Comparison of ENCODE assay signal across 29 cellular contexts in the genomic region with DNA sequence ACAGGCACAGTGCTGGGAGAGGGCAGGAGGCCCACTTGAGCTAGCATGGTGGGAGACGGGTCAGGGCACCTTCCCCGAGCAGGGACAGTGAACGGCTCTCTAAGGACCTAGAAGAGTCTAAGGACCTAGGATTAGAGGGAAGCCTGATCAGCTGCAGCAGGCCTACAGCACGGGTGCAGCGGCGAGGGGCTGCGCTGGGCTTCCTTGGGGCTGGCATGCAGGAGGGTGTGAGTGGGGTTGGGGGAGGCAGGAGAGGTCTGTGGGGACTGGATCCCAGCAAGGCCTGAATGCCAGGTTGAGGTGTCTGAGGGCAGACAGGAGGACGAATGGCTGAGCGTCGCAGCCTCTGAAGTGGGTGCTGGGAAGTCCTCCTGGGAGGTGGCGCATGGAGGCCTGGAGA. TPM values are rescaled to one million over a fixed set of nuclear protein-coding genes. Genes with fewer than 3 reads are reported as not detected.
DNase-seq lines count a peak whose midpoint lies in the region; ATAC-seq, FAIRE-seq and TF ChIP-seq lines count a peak whose summit lies in the region.
"Had no signal": no experiment of that assay in that cellular context is flagged by ENCODE, and none has a peak within 500 bp of the region (broad histone marks: within the 10 kb centered on the region; RNA-seq: fewer than 3 reads in every experiment).

No MANE protein-coding gene starts in this region.

- no peak overlapping the region for H3K23ac ChIP-seq in H1 (ENCODE audit: insufficient read length)

- H3K27ac Mint-ChIP-seq in activated CD8-positive, alpha-beta T cell treated with anti-CD3 and anti-CD28 coated beads, Interleukin-2, amount 10 ng/mL, durations not matched to agents 7 days and 5 days = peak overlapping the region; percentile 34
- H3K27ac Mint-ChIP-seq in activated CD8-positive, alpha-beta T cell treated with anti-CD3 and anti-CD28 coated beads for 36 hours = no peak overlapping the region
- H3K27ac Mint-ChIP-seq in stimulated activated effector memory CD8-positive, alpha-beta T cell treated with anti-CD3 and anti-CD28 coated beads, Interleukin-12 subunit alpha, Interleukin-12 subunit beta, amount 100 ng/mL, for 72 hours = peak overlapping the region; percentile 99
- H3K27ac Mint-ChIP-seq: HFFc6 had no signal

- H2BK120ac ChIP-seq in H1 (replicated peaks; ENCODE audit: low read depth, low read length) = no peak overlapping the region

- no peak overlapping the region for H2AK5ac ChIP-seq in H1 (ENCODE audit: low read depth, low read length)

- intact Hi-C loops in activated CD8-positive, alpha-beta T cell treated with anti-CD3 and anti-CD28 coated beads for 36 hours (cut with micrococcal nuclease) = no loop called here
- intact Hi-C loops in lower leg skin (cut with DNase I; ENCODE audit: low total_unique reads) = no loop called here
- intact Hi-C loops in mammary epithelial cell (cut with micrococcal nuclease) = no loop called here

- no peak overlapping the region for H3K4me3 Mint-ChIP-seq in activated CD8-positive, alpha-beta T cell treated with anti-CD3 and anti-CD28 coated beads, Interleukin-2, amount 10 ng/mL, durations not matched to agents 7 days and 5 days
- H3K4me3 Mint-ChIP-seq in activated CD8-positive, alpha-beta T cell treated with anti-CD3 and anti-CD28 coated beads for 36 hours = no peak overlapping the region
- no peak overlapping the region for H3K4me3 Mint-ChIP-seq in stimulated activated effector memory CD8-positive, alpha-beta T cell treated with anti-CD3 and anti-CD28 coated beads, Interleukin-12 subunit alpha, Interleukin-12 subunit beta, amount 100 ng/mL, for 72 hours
- H3K4me3 Mint-ChIP-seq: HFFc6; natural killer cell treated with Interleukin-12 subunit alpha and Interleukin-12 subunit beta and Interleukin-15 and Interleukin-18, amount 100 ng/mL, for 72 hours; T-helper 17 cell had no signal

- H4K20me1 ChIP-seq in H1 (replicated peaks in 1 of 2; ENCODE audit: control insufficient read depth in 1 of 2, insufficient read depth in 2 of 2, low read length in 2 of 2) (peaks cover 7 to 21% of the 10 kb centered on the region in 2 experiments), mammary epithelial cell (ENCODE audit: insufficient read depth, low read length) (no peaks in the 10 kb centered on the region)

- peak overlapping the region; percentile 38 for H3K9ac ChIP-seq in NT2/D1 (ENCODE audit: insufficient read length, low read depth)
- no peak overlapping the region for H3K9ac ChIP-seq in H1 (replicated peaks in 1 of 4; ENCODE audit: extremely low read depth in 1 of 4, low read depth in 3 of 4, low read length in 3 of 4)
- H3K9ac ChIP-seq in mammary epithelial cell (ENCODE audit: insufficient read depth, low read length) = no peak overlapping the region
- H3K9ac ChIP-seq: KMS-11 had no signal

- POLR2A ChIA-PET in activated CD8-positive, alpha-beta T cell treated with anti-CD3 and anti-CD28 coated beads, Interleukin-2, amount 10 ng/mL, durations not matched to agents 7 days and 5 days (lab: Charles Lee) = interaction anchor here (0.8 to 1.0 kb wide), 2 partner anchors 15 to 151 kb away, joined by 3 to 4 read pairs; no protein-coding TSS in a partner anchor
- POLR2A ChIA-PET in activated CD8-positive, alpha-beta T cell treated with anti-CD3 and anti-CD28 coated beads for 36 hours (lab: Charles Lee) = interaction anchor here (1.0 kb wide), 2 partner anchors 11 to 31 kb away, joined by 3 read pairs; no protein-coding TSS in a partner anchor
- POLR2A ChIA-PET in H1 (lab: Charles Lee; ENCODE audit: partially characterized antibody) = interaction anchor here (1.1 to 50.7 kb wide), 10 partner anchors 10 to 150 kb away, joined by 4 to 840 read pairs (median 8); partner anchors contain the start of genes ADM5, BCL2L12, CPT1C and IRF3

- DNase-seq in activated CD8-positive, alpha-beta T cell treated with anti-CD3 and anti-CD28 coated beads, Interleukin-2, amount 10 ng/mL, durations not matched to agents 7 days and 5 days = no peak
- no peak for DNase-seq in activated CD8-positive, alpha-beta T cell treated with anti-CD3 and anti-CD28 coated beads for 36 hours
- DNase-seq in NT2/D1 (ENCODE audit: low read depth, low spot score) = no peak
- DNase-seq in H1 (ENCODE audit: low read depth in 1 of 2, low spot score in 2 of 2) = no peak
- DNase-seq in stimulated activated effector memory CD8-positive, alpha-beta T cell treated with anti-CD3 and anti-CD28 coated beads, Interleukin-12 subunit alpha, Interleukin-12 subunit beta, amount 100 ng/mL, for 72 hours (ENCODE audit: low spot score in 2 of 2) = no peak
- DNase-seq in lower leg skin (ENCODE audit: low spot score in 2 of 2) = no peak
- DNase-seq in mammary epithelial cell = no peak
- DNase-seq: 8988T; activated effector memory CD4-positive, alpha-beta T cell treated with anti-CD3 and anti-CD28 coated beads, Interleukin-2, amount 50 U/mL, for 16 hours; activated T-cell treated with anti-CD3 and anti-CD28 coated beads for 4 hours; caudate nucleus; CD4-positive, CD25-positive, alpha-beta regulatory T cell; HFFc6; NCI-H1417; NCI-H2081; NCI-H524 treated with DMSO at 0.1 percent for 48 hours; PC-3; Right ventricle myocardium superior; stimulated activated CD4-positive, alpha-beta T cell treated with anti-CD3 and anti-CD28 coated beads, Interleukin-15, amount 100 ng/mL, for 24 hours; stimulated activated CD4-positive, alpha-beta T cell treated with anti-CD3 and anti-CD28 coated beads, Interleukin-4, amount 100 ng/mL, for 4 hours; stimulated activated naive CD4-positive, alpha-beta T cell; T-helper 17 cell had no signal

- FAIRE-seq in H1 (lab: Jason Lieb, UNC) = no peak
- FAIRE-seq: frontal cortex had no signal

- dilution Hi-C loops in mammary epithelial cell (cut with HindIII; ENCODE audit: low sequenced_read_pairs) = no loop called here

- no peak overlapping the region for H3K27ac ChIP-seq in H1 (ENCODE audit: low read depth, low read length)
- H3K27ac ChIP-seq in mammary epithelial cell (ENCODE audit: insufficient read depth, low read depth, low read length) = no peak overlapping the region
- H3K27ac ChIP-seq: HL-60, KMS-11, upper lobe of right lung had no signal

- H3K4me2 ChIP-seq in H1 (ENCODE audit: insufficient read depth in 1 of 2, low read depth in 2 of 2, low read length in 2 of 2) (no peak overlapping the region), mammary epithelial cell (ENCODE audit: insufficient read depth, low read depth, low read length) (no peak overlapping the region)
- H3K4me2 ChIP-seq: KMS-11 had no signal

- H3K36me3 ChIP-seq in NT2/D1 (ENCODE audit: insufficient read depth, insufficient read length, low read length) = peaks cover 62% of the 10 kb centered on the region
- peaks cover 6 to 25% (median 16%) of the 10 kb centered on the region in 4 experiments; a peak in 6 of 8 replicates for H3K36me3 ChIP-seq in H1 (ENCODE audit: control insufficient read depth in 2 of 4, insufficient read depth in 4 of 4, low read length in 3 of 4)
- peaks cover 18% of the 10 kb centered on the region for H3K36me3 ChIP-seq in mammary epithelial cell (ENCODE audit: insufficient read depth, low read length)

- CTCF ChIA-PET in activated CD8-positive, alpha-beta T cell treated with anti-CD3 and anti-CD28 coated beads, Interleukin-2, amount 10 ng/mL, durations not matched to agents 7 days and 5 days (lab: Charles Lee) = interaction anchor here (1.3 kb wide), 1 partner anchor 35 kb away, joined by 3 read pairs; no protein-coding TSS in a partner anchor
- CTCF ChIA-PET in activated CD8-positive, alpha-beta T cell treated with anti-CD3 and anti-CD28 coated beads for 36 hours (lab: Charles Lee) = interaction anchor here (2.3 kb wide), 1 partner anchor 31 kb away, joined by 6 read pairs; the partner anchor contains the start of gene PRMT1
- CTCF ChIA-PET in H1 (lab: Charles Lee; ENCODE audit: partially characterized antibody) (interaction anchor here (0.5 to 1.7 kb wide), 2 partner anchors 27 to 166 kb away, joined by 3 to 8 read pairs; no protein-coding TSS in a partner anchor), mammary epithelial cell (lab: Charles Lee; ENCODE audit: low non-redundant PET) (no interaction called here)

- H3K79me2 ChIP-seq in H1 (ENCODE audit: control insufficient read depth in 1 of 2, insufficient read depth in 2 of 2, low read length in 2 of 2) = peaks cover 10 to 32% of the 10 kb centered on the region in 2 experiments
- peaks cover 74% of the 10 kb centered on the region for H3K79me2 ChIP-seq in mammary epithelial cell (ENCODE audit: insufficient read depth, low read length)

- no peak for ATAC-seq in activated CD8-positive, alpha-beta T cell treated with anti-CD3 and anti-CD28 coated beads, Interleukin-2, amount 10 ng/mL, durations not matched to agents 7 days and 5 days
- ATAC-seq in activated CD8-positive, alpha-beta T cell treated with anti-CD3 and anti-CD28 coated beads for 36 hours = no peak
- ATAC-seq in stimulated activated effector memory CD8-positive, alpha-beta T cell treated with anti-CD3 and anti-CD28 coated beads, Interleukin-12 subunit alpha, Interleukin-12 subunit beta, amount 100 ng/mL, for 72 hours = no peak
- ATAC-seq in HG02571 (IDR thresholded peaks at IDR 0.05; ENCODE audit: unreplicated experiment) = no peak
- ATAC-seq: natural killer cell treated with Interleukin-12 subunit alpha and Interleukin-12 subunit beta and Interleukin-15 and Interleukin-18, amount 100 ng/mL, for 72 hours; PC-3; T-helper 17 cell; upper lobe of right lung had no signal

- H2BK15ac ChIP-seq in H1 (ENCODE audit: low read length) = no peak overlapping the region

- no peak overlapping the region for H3K14ac ChIP-seq in H1 (ENCODE audit: insufficient read length)

- no peak overlapping the region for H4K91ac ChIP-seq in H1 (replicated peaks; ENCODE audit: insufficient read length, low read length)

- no peak for TF ChIP-seq CTCF in activated CD8-positive, alpha-beta T cell treated with anti-CD3 and anti-CD28 coated beads for 36 hours (IDR thresholded peaks at IDR 0.05)
- TF ChIP-seq CTCF in H1 (IDR thresholded peaks at IDR 0.05; ENCODE audit: control extremely low read depth in 1 of 3, insufficient read depth in 1 of 3, low read depth in 1 of 3, low read length in 3 of 3) = no peak
- TF ChIP-seq CTCF in lower leg skin (IDR thresholded peaks at IDR 0.05) = no peak
- no peak for TF ChIP-seq CTCF in mammary epithelial cell (conservative IDR thresholded peaks at IDR 0.05 in 1 of 2, IDR thresholded peaks at IDR 0.05 in 1 of 2; ENCODE audit: extremely low read depth in 1 of 2, insufficient read depth in 1 of 2, low read depth in 1 of 2, low read length in 2 of 2)

- no peak overlapping the region for H3K56ac ChIP-seq in H1 (replicated peaks; ENCODE audit: insufficient read length, low read depth, low read length)

- no peak overlapping the region for H4K5ac ChIP-seq in H1 (ENCODE audit: insufficient read length, low read depth, low read length)

- H3K9me3 ChIP-seq in NT2/D1 (ENCODE audit: insufficient read depth, low read length) (no peaks in the 10 kb centered on the region), H1 (ENCODE audit: insufficient read depth in 2 of 2, low read depth in 1 of 2, low read length in 1 of 2) (no peaks in the 10 kb centered on the region), mammary epithelial cell (replicated peaks; ENCODE audit: insufficient read depth, low read length) (no peaks in the 10 kb centered on the region)
- H3K9me3 ChIP-seq: upper lobe of right lung had no signal

- peaks cover 22% of the 10 kb centered on the region for H3K79me1 ChIP-seq in H1 (ENCODE audit: low read depth, low read length)

- BruUV-seq in mammary epithelial cell (replicated peaks; lab: Mats Ljungman, UMichigan) = no TSS peak

- peaks cover 28% of the 10 kb centered on the region for H3K36me3 Mint-ChIP-seq in activated CD8-positive, alpha-beta T cell treated with anti-CD3 and anti-CD28 coated beads, Interleukin-2, amount 10 ng/mL, durations not matched to agents 7 days and 5 days (ENCODE audit: low read depth)
- peaks cover 16% of the 10 kb centered on the region for H3K36me3 Mint-ChIP-seq in activated CD8-positive, alpha-beta T cell treated with anti-CD3 and anti-CD28 coated beads for 36 hours (ENCODE audit: low read depth)
- peaks cover 72% of the 10 kb centered on the region for H3K36me3 Mint-ChIP-seq in stimulated activated effector memory CD8-positive, alpha-beta T cell treated with anti-CD3 and anti-CD28 coated beads, Interleukin-12 subunit alpha, Interleukin-12 subunit beta, amount 100 ng/mL, for 72 hours
- H3K36me3 Mint-ChIP-seq: natural killer cell treated with Interleukin-12 subunit alpha and Interleukin-12 subunit beta and Interleukin-15 and Interleukin-18, amount 100 ng/mL, for 72 hours had no signal

- H2BK5ac ChIP-seq in H1 (ENCODE audit: low read depth, low read length) = peak overlapping the region; percentile 52; the same call in 1 of the 2 replicates

- H4K8ac ChIP-seq in H1 (ENCODE audit: extremely low read depth, insufficient read depth, low read length) = peak overlapping the region; percentile 64; the same call in 1 of the 2 replicates

- TF ChIP-seq POLR2A in H1 (IDR thresholded peaks at IDR 0.05; ENCODE audit: control extremely low read depth in 1 of 2, low read depth in 2 of 2, low read length in 2 of 2) (no peak), lower leg skin (IDR thresholded peaks at IDR 0.05) (no peak)

- TF ChIP-seq EP300 in H1 (IDR thresholded peaks at IDR 0.05; ENCODE audit: borderline replicate concordance in 1 of 2, low read depth in 2 of 2, low read length in 2 of 2) = no peak

- peaks cover 2% of the 10 kb centered on the region; the same call in 1 of the 2 replicates for H3K23me2 ChIP-seq in H1 (ENCODE audit: low read depth, low read length)

- H3K4ac ChIP-seq in H1 (replicated peaks; ENCODE audit: insufficient read length, low read depth, low read length) = no peak overlapping the region

- H3K4me3 ChIP-seq in NT2/D1 (ENCODE audit: insufficient read length, low read depth) (no peak overlapping the region), H1 (ENCODE audit: extremely low read depth in 1 of 4, insufficient read depth in 2 of 4, low read depth in 3 of 4, low read length in 4 of 4) (no peak overlapping the region), lower leg skin (ENCODE audit: low read depth, poor library complexity, severe bottlenecking) (no peak overlapping the region), mammary epithelial cell (replicated peaks in 1 of 3; ENCODE audit: insufficient read depth in 1 of 3, low read depth in 2 of 3, low read length in 3 of 3) (no peak overlapping the region)
- H3K4me3 ChIP-seq: lung, upper lobe of right lung had no signal

- H2AFZ ChIP-seq in H1 (ENCODE audit: low read length) = no peak overlapping the region
- H2AFZ ChIP-seq in mammary epithelial cell (ENCODE audit: low read depth, low read length) = no peak overlapping the region

- TF ChIP-seq RAD21 in H1 (IDR thresholded peaks at IDR 0.05 in 1 of 2, conservative IDR thresholded peaks at IDR 0.05 in 1 of 2; ENCODE audit: low read depth in 2 of 2, low read length in 2 of 2) = no peak

- H2BK20ac ChIP-seq in H1 (ENCODE audit: low read length) = no peak overlapping the region

- H3K9me3 Mint-ChIP-seq in activated CD8-positive, alpha-beta T cell treated with anti-CD3 and anti-CD28 coated beads, Interleukin-2, amount 10 ng/mL, durations not matched to agents 7 days and 5 days (ENCODE audit: insufficient read depth) = no peaks in the 10 kb centered on the region
- H3K9me3 Mint-ChIP-seq in activated CD8-positive, alpha-beta T cell treated with anti-CD3 and anti-CD28 coated beads for 36 hours = no peaks in the 10 kb centered on the region
- no peaks in the 10 kb centered on the region for H3K9me3 Mint-ChIP-seq in stimulated activated effector memory CD8-positive, alpha-beta T cell treated with anti-CD3 and anti-CD28 coated beads, Interleukin-12 subunit alpha, Interleukin-12 subunit beta, amount 100 ng/mL, for 72 hours
- H3K9me3 Mint-ChIP-seq: CD4-positive, CD25-positive, alpha-beta regulatory T cell; HFFc6; natural killer cell treated with Interleukin-12 subunit alpha and Interleukin-12 subunit beta and Interleukin-15 and Interleukin-18, amount 100 ng/mL, for 72 hours had no signal

- WGBS in H1 (ENCODE audit: extremely low coverage in 1 of 2, insufficient coverage in 1 of 2, insufficient read length in 1 of 2, insufficient replicate concordance in 2 of 2, low coverage in 1 of 2, low lambda C conversion rate in 2 of 2, missing lambda C conversion rate in 1 of 2), 2 experiments = 96% methylated on average over 10 of the region's 11 CpGs; no CpG with 5 or more reads in 1 of the 2 experiments
- 90 to 92% methylated on average over 11 of the region's 11 CpGs for WGBS in lower leg skin, 2 donors
- 94% methylated on average over 11 of the region's 11 CpGs for WGBS in mammary epithelial cell (ENCODE audit: low coverage, missing lambda C conversion rate)

- no peak overlapping the region for H3K18ac ChIP-seq in H1 (ENCODE audit: extremely low read depth, low read length)

- no peak overlapping the region for H2BK12ac ChIP-seq in H1 (ENCODE audit: low read depth, low read length)

- H3K27me3 Mint-ChIP-seq in activated CD8-positive, alpha-beta T cell treated with anti-CD3 and anti-CD28 coated beads, Interleukin-2, amount 10 ng/mL, durations not matched to agents 7 days and 5 days (ENCODE audit: low read depth) = no peaks in the 10 kb centered on the region
- H3K27me3 Mint-ChIP-seq in activated CD8-positive, alpha-beta T cell treated with anti-CD3 and anti-CD28 coated beads for 36 hours = no peaks in the 10 kb centered on the region
- H3K27me3 Mint-ChIP-seq: natural killer cell treated with Interleukin-12 subunit alpha and Interleukin-12 subunit beta and Interleukin-15 and Interleukin-18, amount 100 ng/mL, for 72 hours; T-helper 17 cell had no signal

- H3K4me1 ChIP-seq in NT2/D1 (ENCODE audit: insufficient read depth, insufficient read length) = peaks cover 8% of the 10 kb centered on the region
- peaks cover 2 to 9% (median 5%) of the 10 kb centered on the region in 4 experiments; a peak in 6 of 7 replicates for H3K4me1 ChIP-seq in H1 (replicated peaks in 1 of 4; ENCODE audit: control insufficient read depth in 3 of 4, insufficient read depth in 4 of 4, low read length in 3 of 4)
- peaks cover 18% of the 10 kb centered on the region for H3K4me1 ChIP-seq in mammary epithelial cell (ENCODE audit: insufficient read depth, low read length)

- no peaks in the 10 kb centered on the region for H3K27me3 ChIP-seq in NT2/D1 (ENCODE audit: insufficient read depth, insufficient read length)
- H3K27me3 ChIP-seq in H1 (replicated peaks in 1 of 4; ENCODE audit: control insufficient read depth in 3 of 4, extremely low read depth in 1 of 4, insufficient read depth in 3 of 4, low read length in 3 of 4) = no peaks in the 10 kb centered on the region
- no peaks in the 10 kb centered on the region for H3K27me3 ChIP-seq in mammary epithelial cell (ENCODE audit: insufficient read depth, low read length)
- H3K27me3 ChIP-seq: upper lobe of right lung had no signal

- H3K4me1 Mint-ChIP-seq in activated CD8-positive, alpha-beta T cell treated with anti-CD3 and anti-CD28 coated beads, Interleukin-2, amount 10 ng/mL, durations not matched to agents 7 days and 5 days (ENCODE audit: low read depth) = peaks cover 35% of the 10 kb centered on the region
- H3K4me1 Mint-ChIP-seq in activated CD8-positive, alpha-beta T cell treated with anti-CD3 and anti-CD28 coated beads for 36 hours (ENCODE audit: low read depth) = peaks cover 19% of the 10 kb centered on the region
- H3K4me1 Mint-ChIP-seq in stimulated activated effector memory CD8-positive, alpha-beta T cell treated with anti-CD3 and anti-CD28 coated beads, Interleukin-12 subunit alpha, Interleukin-12 subunit beta, amount 100 ng/mL, for 72 hours = peaks cover 55% of the 10 kb centered on the region

- in situ Hi-C loops in mammary epithelial cell (cut with MboI; ENCODE audit: low sequenced_read_pairs in 2 of 2) = no loop called here

RNA-seq across cellular contexts. Expression of gene SCAF1, which starts 3.6 kb away (rescaled TPM):
- 10 to 100 TPM; 61.0 to 64.1 TPM for total RNA-seq in activated CD8-positive, alpha-beta T cell treated with anti-CD3 and anti-CD28 coated beads, Interleukin-2, amount 10 ng/mL, durations not matched to agents 7 days and 5 days
- 10 to 100 TPM; 54.5 to 57.2 TPM for total RNA-seq in activated CD8-positive, alpha-beta T cell treated with anti-CD3 and anti-CD28 coated beads for 36 hours
- total RNA-seq in H1 (2021; fragmentation: NEBNext Ultra II Directional; extraction: Animal tissue kit (Norgen Biotek cat#: 25700)) = 81.7 and 93.3 TPM in 2 replicates
- polyA plus RNA-seq in H1 (2011; rRNA removed) (9.7 and 21.4 TPM in 2 replicates), mammary epithelial cell (22.1 TPM)
- polyA plus RNA-seq in H1 (2011; cell fraction: cytosol; rRNA removed) = 9.9 TPM
- 29.6 TPM for polyA plus RNA-seq in H1 (2011; cell fraction: nucleus; rRNA removed)
- 44.1 to 59.6 TPM (median 55.2 TPM) in 4 replicates for polyA plus RNA-seq in H1 (2012, experiment 1 of 2)
- polyA plus RNA-seq in H1 (2012, experiment 2 of 2) = 56.4 TPM
- 42.7 TPM for polyA plus RNA-seq in H1 (2013, experiment 1 of 2)
- 41.6 TPM for polyA plus RNA-seq in H1 (2013, experiment 2 of 2)
- polyA minus RNA-seq in H1 (2011; rRNA and poly(A)+ RNA removed) = 3.7 and 4.7 TPM in 2 replicates
- polyA minus RNA-seq in H1 (2011; cell fraction: cytosol; rRNA and poly(A)+ RNA removed) = 13.0 TPM
- polyA minus RNA-seq in H1 (2011; cell fraction: nucleus; rRNA and poly(A)+ RNA removed) = 9.2 TPM
- total RNA-seq in lower leg skin (10 to 100 TPM; 28.6 to 54.3 (median 33.7) TPM), mammary epithelial cell (10 to 100 TPM; 24.2 to 91.5 TPM)
- polyA minus RNA-seq in mammary epithelial cell = 13.4 TPM

RNA-seq across cellular contexts. Expression of gene RRAS, which starts 5.6 kb away (rescaled TPM):
- total RNA-seq in activated CD8-positive, alpha-beta T cell treated with anti-CD3 and anti-CD28 coated beads, Interleukin-2, amount 10 ng/mL, durations not matched to agents 7 days and 5 days = 1 to 10 TPM; 8.1 to 8.4 TPM
- 1 to 10 TPM; 6.3 to 7.1 TPM for total RNA-seq in activated CD8-positive, alpha-beta T cell treated with anti-CD3 and anti-CD28 coated beads for 36 hours
- 16.9 and 17.7 TPM in 2 replicates for total RNA-seq in H1 (2021; fragmentation: NEBNext Ultra II Directional; extraction: Animal tissue kit (Norgen Biotek cat#: 25700))
- 49.1 and 62.9 TPM in 2 replicates for polyA plus RNA-seq in H1 (2011; rRNA removed)
- 44.6 TPM for polyA plus RNA-seq in H1 (2011; cell fraction: cytosol; rRNA removed)
- polyA plus RNA-seq in H1 (2011; cell fraction: nucleus; rRNA removed) = 35.8 TPM
- 14.2 to 33.1 TPM (median 28.7 TPM) in 4 replicates for polyA plus RNA-seq in H1 (2012, experiment 1 of 2)
- polyA plus RNA-seq in H1 (2012, experiment 2 of 2) = 26.7 TPM
- 18.4 TPM for polyA plus RNA-seq in H1 (2013, experiment 1 of 2)
- 18.6 TPM for polyA plus RNA-seq in H1 (2013, experiment 2 of 2)
- polyA minus RNA-seq in H1 (2011; rRNA and poly(A)+ RNA removed) = 6.4 and 6.8 TPM in 2 replicates
- 7.9 TPM for polyA minus RNA-seq in H1 (2011; cell fraction: cytosol; rRNA and poly(A)+ RNA removed)
- 4.9 TPM for polyA minus RNA-seq in H1 (2011; cell fraction: nucleus; rRNA and poly(A)+ RNA removed)
- total RNA-seq in lower leg skin = 10 to 100 TPM; 14.0 to 20.2 (median 18.8) TPM
- 10 to 100 TPM; 20.5 to 84.2 TPM for total RNA-seq in mammary epithelial cell
- 120 TPM for polyA plus RNA-seq in mammary epithelial cell
- 50.6 TPM for polyA minus RNA-seq in mammary epithelial cell

RNA-seq across cellular contexts. Expression of gene IRF3, which starts 20.1 kb away (rescaled TPM):
- total RNA-seq in activated CD8-positive, alpha-beta T cell treated with anti-CD3 and anti-CD28 coated beads, Interleukin-2, amount 10 ng/mL, durations not matched to agents 7 days and 5 days = 100 to 1,000 TPM; 133 to 137 TPM
- total RNA-seq in activated CD8-positive, alpha-beta T cell treated with anti-CD3 and anti-CD28 coated beads for 36 hours = 100 to 1,000 TPM in 1 of 2 experiments, 10 to 100 TPM in 1; 90.8 to 108 TPM
- total RNA-seq in H1 (2021; fragmentation: NEBNext Ultra II Directional; extraction: Animal tissue kit (Norgen Biotek cat#: 25700)) = 114 and 115 TPM in 2 replicates
- 103 and 185 TPM in 2 replicates for polyA plus RNA-seq in H1 (2011; rRNA removed)
- 151 TPM for polyA plus RNA-seq in H1 (2011; cell fraction: cytosol; rRNA removed)
- polyA plus RNA-seq in H1 (2011; cell fraction: nucleus; rRNA removed) = 260 TPM
- polyA plus RNA-seq in H1 (2012, experiment 1 of 2) = 192 to 222 TPM (median 214 TPM) in 4 replicates
- polyA plus RNA-seq in H1 (2012, experiment 2 of 2) = 136 TPM
- polyA plus RNA-seq in H1 (2013, experiment 1 of 2) = 127 TPM
- 124 TPM for polyA plus RNA-seq in H1 (2013, experiment 2 of 2)
- polyA minus RNA-seq in H1 (2011; rRNA and poly(A)+ RNA removed) = 51.4 and 52.6 TPM in 2 replicates
- 50.8 TPM for polyA minus RNA-seq in H1 (2011; cell fraction: cytosol; rRNA and poly(A)+ RNA removed)
- polyA minus RNA-seq in H1 (2011; cell fraction: nucleus; rRNA and poly(A)+ RNA removed) = 42.1 TPM
- total RNA-seq in lower leg skin = 100 to 1,000 TPM in 1 of 4 donors, 10 to 100 TPM in 3; 38.7 to 102 (median 74.9) TPM
- total RNA-seq in mammary epithelial cell = 10 to 100 TPM; 39.7 to 94.2 TPM
- polyA plus RNA-seq in mammary epithelial cell = 67.8 TPM
- polyA minus RNA-seq in mammary epithelial cell = 36.3 TPM

RNA-seq across cellular contexts. Expression of gene BCL2L12, which starts 20.1 kb away (rescaled TPM):
- total RNA-seq in activated CD8-positive, alpha-beta T cell treated with anti-CD3 and anti-CD28 coated beads, Interleukin-2, amount 10 ng/mL, durations not matched to agents 7 days and 5 days = 10 to 100 TPM; 84.7 to 87.7 TPM
- 10 to 100 TPM; 63.4 to 64.6 TPM for total RNA-seq in activated CD8-positive, alpha-beta T cell treated with anti-CD3 and anti-CD28 coated beads for 36 hours
- total RNA-seq in H1 (2021; fragmentation: NEBNext Ultra II Directional; extraction: Animal tissue kit (Norgen Biotek cat#: 25700)) = 126 and 133 TPM in 2 replicates
- polyA plus RNA-seq in H1 (2011; rRNA removed) = 209 and 280 TPM in 2 replicates
- polyA plus RNA-seq in H1 (2011; cell fraction: cytosol; rRNA removed) = 167 TPM
- 185 TPM for polyA plus RNA-seq in H1 (2011; cell fraction: nucleus; rRNA removed)
- polyA plus RNA-seq in H1 (2012, experiment 1 of 2) = 158 to 202 TPM (median 170 TPM) in 4 replicates
- 242 TPM for polyA plus RNA-seq in H1 (2012, experiment 2 of 2)
- 213 TPM for polyA plus RNA-seq in H1 (2013, experiment 1 of 2)
- polyA plus RNA-seq in H1 (2013, experiment 2 of 2) = 198 TPM
- polyA minus RNA-seq in H1 (2011; rRNA and poly(A)+ RNA removed) = 19.6 and 20.5 TPM in 2 replicates
- polyA minus RNA-seq in H1 (2011; cell fraction: cytosol; rRNA and poly(A)+ RNA removed) = 48.1 TPM
- 26.9 TPM for polyA minus RNA-seq in H1 (2011; cell fraction: nucleus; rRNA and poly(A)+ RNA removed)
- total RNA-seq in lower leg skin = 1 to 10 TPM; 6.1 to 9.2 (median 6.6) TPM
- 10 to 100 TPM in 1 of 2 donors, 1 to 10 TPM in 1; 4.3 to 43.1 TPM for total RNA-seq in mammary epithelial cell
- 24.8 TPM for polyA plus RNA-seq in mammary epithelial cell
- 10.5 TPM for polyA minus RNA-seq in mammary epithelial cell

RNA-seq across cellular contexts. Expression of gene PRMT1, which starts 31.5 kb away (rescaled TPM):
- 100 to 1,000 TPM; 160 to 169 TPM for total RNA-seq in activated CD8-positive, alpha-beta T cell treated with anti-CD3 and anti-CD28 coated beads, Interleukin-2, amount 10 ng/mL, durations not matched to agents 7 days and 5 days
- total RNA-seq in activated CD8-positive, alpha-beta T cell treated with anti-CD3 and anti-CD28 coated beads for 36 hours = 100 to 1,000 TPM; 419 to 437 TPM
- total RNA-seq in H1 (2021; fragmentation: NEBNext Ultra II Directional; extraction: Animal tissue kit (Norgen Biotek cat#: 25700)) = 561 and 579 TPM in 2 replicates
- polyA plus RNA-seq in H1 (2011; rRNA removed) (1,215 and 1,548 TPM in 2 replicates), mammary epithelial cell (383 TPM)
- 1,290 TPM for polyA plus RNA-seq in H1 (2011; cell fraction: cytosol; rRNA removed)
- polyA plus RNA-seq in H1 (2011; cell fraction: nucleus; rRNA removed) = 1,135 TPM
- 426 to 811 TPM (median 790 TPM) in 4 replicates for polyA plus RNA-seq in H1 (2012, experiment 1 of 2)
- 763 TPM for polyA plus RNA-seq in H1 (2012, experiment 2 of 2)
- 339 TPM for polyA plus RNA-seq in H1 (2013, experiment 1 of 2)
- polyA plus RNA-seq in H1 (2013, experiment 2 of 2) = 327 TPM
- polyA minus RNA-seq in H1 (2011; rRNA and poly(A)+ RNA removed) = 815 and 1,077 TPM in 2 replicates
- 388 TPM for polyA minus RNA-seq in H1 (2011; cell fraction: cytosol; rRNA and poly(A)+ RNA removed)
- 319 TPM for polyA minus RNA-seq in H1 (2011; cell fraction: nucleus; rRNA and poly(A)+ RNA removed)
- total RNA-seq in lower leg skin (100 to 1,000 TPM; 102 to 117 (median 108) TPM), mammary epithelial cell (100 to 1,000 TPM; 173 to 194 TPM)
- polyA minus RNA-seq in mammary epithelial cell = 226 TPM
